21 cellular contexts compared by ENCODE assay signal in the genomic region with DNA sequence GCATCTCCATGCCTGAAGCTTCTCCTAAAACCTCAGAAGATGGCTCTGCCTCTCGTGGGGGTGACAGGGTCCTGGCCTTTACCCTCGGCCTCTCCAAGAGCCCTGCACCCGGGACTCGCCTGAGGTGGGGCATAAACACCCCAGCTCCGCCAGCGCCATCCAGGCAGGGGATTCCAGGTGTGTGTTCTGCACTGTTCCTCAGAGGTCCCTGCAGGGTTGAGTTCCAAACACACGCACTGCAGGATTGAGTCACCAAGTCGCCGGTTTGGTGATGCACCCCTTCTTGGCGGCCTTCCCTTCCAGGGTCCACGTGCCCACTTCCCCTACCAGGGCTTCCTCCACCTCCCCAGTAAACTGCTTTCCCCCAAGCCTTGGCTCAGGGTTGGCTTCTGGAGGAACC. TPM values are rescaled to one million over a fixed set of nuclear protein-coding genes. Genes with fewer than 3 reads are reported as not detected.
"Had no signal": no experiment of that assay in that cellular context is flagged by ENCODE, and none has a peak within 500 bp of the region (broad histone marks: within the 10 kb centered on the region; RNA-seq: fewer than 3 reads in every experiment).

No MANE protein-coding gene starts in this region.

- DNase-seq: activated CD4-positive, alpha-beta T cell treated with anti-CD3 and anti-CD28 coated beads, Interleukin-2, amount 50 U/mL, for 1 hour; activated naive CD4-positive, alpha-beta T cell; activated naive CD8-positive, alpha-beta T cell treated with anti-CD3 and anti-CD28 coated beads, Interleukin-2, amount 10 ng/mL, durations not matched to agents 7 days and 5 days; activated T-cell treated with anti-CD3 and anti-CD28 coated beads for 4 hours; body of pancreas; foreskin keratinocyte; glutamatergic neuron; hypothalamus; kidney; left ventricle myocardium superior; naive thymus-derived CD4-positive, alpha-beta T cell; pancreas; retina; stimulated activated naive CD8-positive, alpha-beta T cell treated with anti-CD3 and anti-CD28 coated beads, Interleukin-15, Interleukin-2, amounts not matched to agents 100 U/mL and 50 U/mL, for 24 hours; upper lobe of left lung had no signal

- H3K36me3 ChIP-seq: pancreas, upper lobe of left lung had no signal

- H3K9me3 ChIP-seq: pancreas had no signal

- H3K27me3 ChIP-seq: body of pancreas, foreskin keratinocyte, pancreas, upper lobe of left lung had no signal

- ATAC-seq: activated CD4-positive, CD25-positive, alpha-beta regulatory T cell treated with anti-CD3 and anti-CD28 coated beads, Interleukin-2, amount 50 U/mL, for 24 hours; body of pancreas; foreskin keratinocyte; left ventricle myocardium superior; naive thymus-derived CD4-positive, alpha-beta T cell; pancreas; stimulated activated naive CD8-positive, alpha-beta T cell treated with anti-CD3 and anti-CD28 coated beads, Interleukin-15, Interleukin-2, amounts not matched to agents 100 U/mL and 50 U/mL, for 24 hours had no signal

- H3K4me1 ChIP-seq: body of pancreas, foreskin keratinocyte, pancreas, upper lobe of left lung had no signal

- H3K4me3 ChIP-seq: body of pancreas, dorsolateral prefrontal cortex, pancreas, upper lobe of left lung had no signal

- H3K27ac ChIP-seq: body of pancreas, dorsolateral prefrontal cortex, epithelial cell of prostate, foreskin keratinocyte, pancreas, upper lobe of left lung had no signal

RNA-seq across cellular contexts. Expression of a gene that starts 40.0 kb away (rescaled TPM):
- total RNA-seq: activated naive CD8-positive, alpha-beta T cell treated with anti-CD3 and anti-CD28 coated beads, Interleukin-2, amount 10 ng/mL, durations not matched to agents 7 days and 5 days; activated T-helper 1 cell treated with anti-CD3 and anti-CD28 coated beads, Interleukin-12 subunit alpha, Interleukin-12 subunit beta, Interleukin-2, Interleukin-4 antibody, amounts not matched to agents 30 ng/mL and 10 ng/mL and 1 ng/mL, durations not matched to agents 14 hours and 24 hours and 36 hours; cardiac septum; fibroblast of lung; foreskin keratinocyte; kidney; left ventricle myocardium superior had no signal
- polyA plus RNA-seq: fibroblast of lung, foreskin keratinocyte had no signal
